In the genomic region with DNA sequence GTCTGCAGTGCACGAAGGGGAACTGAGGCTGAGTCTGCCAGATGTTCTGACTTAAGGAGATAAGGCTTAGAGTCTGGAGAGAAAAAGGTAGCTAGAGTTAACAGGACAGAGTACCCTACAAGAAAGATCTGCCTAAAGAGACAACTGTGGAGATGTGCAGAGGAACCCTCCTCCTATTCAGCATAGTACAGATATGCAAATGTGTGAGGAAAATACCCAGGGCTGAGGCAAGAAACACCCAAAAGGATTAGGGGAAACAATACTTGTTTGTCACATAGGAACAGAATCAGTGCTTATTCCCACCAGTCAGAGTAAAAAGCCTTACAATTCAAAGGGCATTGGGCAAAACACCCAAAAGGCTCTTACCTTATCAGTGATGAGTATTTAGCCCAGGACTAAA, we compare ENCODE assay signal across 1 cellular context.
TF ChIP-seq lines count a peak whose summit lies in the region.

No MANE protein-coding gene starts in this region.

TF ChIP-seq in WTC11, 78 proteins besides CTCF, POLR2A, EP300 and RAD21 (continued from another document):
- TF ChIP-seq, protein P1, sequence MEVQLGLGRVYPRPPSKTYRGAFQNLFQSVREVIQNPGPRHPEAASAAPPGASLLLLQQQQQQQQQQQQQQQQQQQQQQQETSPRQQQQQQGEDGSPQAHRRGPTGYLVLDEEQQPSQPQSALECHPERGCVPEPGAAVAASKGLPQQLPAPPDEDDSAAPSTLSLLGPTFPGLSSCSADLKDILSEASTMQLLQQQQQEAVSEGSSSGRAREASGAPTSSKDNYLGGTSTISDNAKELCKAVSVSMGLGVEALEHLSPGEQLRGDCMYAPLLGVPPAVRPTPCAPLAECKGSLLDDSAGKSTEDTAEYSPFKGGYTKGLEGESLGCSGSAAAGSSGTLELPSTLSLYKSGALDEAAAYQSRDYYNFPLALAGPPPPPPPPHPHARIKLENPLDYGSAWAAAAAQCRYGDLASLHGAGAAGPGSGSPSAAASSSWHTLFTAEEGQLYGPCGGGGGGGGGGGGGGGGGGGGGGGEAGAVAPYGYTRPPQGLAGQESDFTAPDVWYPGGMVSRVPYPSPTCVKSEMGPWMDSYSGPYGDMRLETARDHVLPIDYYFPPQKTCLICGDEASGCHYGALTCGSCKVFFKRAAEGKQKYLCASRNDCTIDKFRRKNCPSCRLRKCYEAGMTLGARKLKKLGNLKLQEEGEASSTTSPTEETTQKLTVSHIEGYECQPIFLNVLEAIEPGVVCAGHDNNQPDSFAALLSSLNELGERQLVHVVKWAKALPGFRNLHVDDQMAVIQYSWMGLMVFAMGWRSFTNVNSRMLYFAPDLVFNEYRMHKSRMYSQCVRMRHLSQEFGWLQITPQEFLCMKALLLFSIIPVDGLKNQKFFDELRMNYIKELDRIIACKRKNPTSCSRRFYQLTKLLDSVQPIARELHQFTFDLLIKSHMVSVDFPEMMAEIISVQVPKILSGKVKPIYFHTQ (CRISPR knock-in tag; IDR thresholded peaks at IDR 0.05): no peak
- TF ChIP-seq, protein P2, sequence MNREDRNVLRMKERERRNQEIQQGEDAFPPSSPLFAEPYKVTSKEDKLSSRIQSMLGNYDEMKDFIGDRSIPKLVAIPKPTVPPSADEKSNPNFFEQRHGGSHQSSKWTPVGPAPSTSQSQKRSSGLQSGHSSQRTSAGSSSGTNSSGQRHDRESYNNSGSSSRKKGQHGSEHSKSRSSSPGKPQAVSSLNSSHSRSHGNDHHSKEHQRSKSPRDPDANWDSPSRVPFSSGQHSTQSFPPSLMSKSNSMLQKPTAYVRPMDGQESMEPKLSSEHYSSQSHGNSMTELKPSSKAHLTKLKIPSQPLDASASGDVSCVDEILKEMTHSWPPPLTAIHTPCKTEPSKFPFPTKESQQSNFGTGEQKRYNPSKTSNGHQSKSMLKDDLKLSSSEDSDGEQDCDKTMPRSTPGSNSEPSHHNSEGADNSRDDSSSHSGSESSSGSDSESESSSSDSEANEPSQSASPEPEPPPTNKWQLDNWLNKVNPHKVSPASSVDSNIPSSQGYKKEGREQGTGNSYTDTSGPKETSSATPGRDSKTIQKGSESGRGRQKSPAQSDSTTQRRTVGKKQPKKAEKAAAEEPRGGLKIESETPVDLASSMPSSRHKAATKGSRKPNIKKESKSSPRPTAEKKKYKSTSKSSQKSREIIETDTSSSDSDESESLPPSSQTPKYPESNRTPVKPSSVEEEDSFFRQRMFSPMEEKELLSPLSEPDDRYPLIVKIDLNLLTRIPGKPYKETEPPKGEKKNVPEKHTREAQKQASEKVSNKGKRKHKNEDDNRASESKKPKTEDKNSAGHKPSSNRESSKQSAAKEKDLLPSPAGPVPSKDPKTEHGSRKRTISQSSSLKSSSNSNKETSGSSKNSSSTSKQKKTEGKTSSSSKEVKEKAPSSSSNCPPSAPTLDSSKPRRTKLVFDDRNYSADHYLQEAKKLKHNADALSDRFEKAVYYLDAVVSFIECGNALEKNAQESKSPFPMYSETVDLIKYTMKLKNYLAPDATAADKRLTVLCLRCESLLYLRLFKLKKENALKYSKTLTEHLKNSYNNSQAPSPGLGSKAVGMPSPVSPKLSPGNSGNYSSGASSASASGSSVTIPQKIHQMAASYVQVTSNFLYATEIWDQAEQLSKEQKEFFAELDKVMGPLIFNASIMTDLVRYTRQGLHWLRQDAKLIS (CRISPR knock-in tag; IDR thresholded peaks at IDR 0.05; ENCODE audit: borderline replicate concordance): no peak
- TF ChIP-seq, protein P3, sequence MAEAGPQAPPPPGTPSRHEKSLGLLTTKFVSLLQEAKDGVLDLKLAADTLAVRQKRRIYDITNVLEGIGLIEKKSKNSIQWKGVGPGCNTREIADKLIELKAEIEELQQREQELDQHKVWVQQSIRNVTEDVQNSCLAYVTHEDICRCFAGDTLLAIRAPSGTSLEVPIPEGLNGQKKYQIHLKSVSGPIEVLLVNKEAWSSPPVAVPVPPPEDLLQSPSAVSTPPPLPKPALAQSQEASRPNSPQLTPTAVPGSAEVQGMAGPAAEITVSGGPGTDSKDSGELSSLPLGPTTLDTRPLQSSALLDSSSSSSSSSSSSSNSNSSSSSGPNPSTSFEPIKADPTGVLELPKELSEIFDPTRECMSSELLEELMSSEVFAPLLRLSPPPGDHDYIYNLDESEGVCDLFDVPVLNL (CRISPR knock-in tag; IDR thresholded peaks at IDR 0.05; ENCODE audit: borderline replicate concordance, low read depth): no peak
- TF ChIP-seq SMAD4 (CRISPR knock-in tag; IDR thresholded peaks at IDR 0.05) (no peak), MXD4 (CRISPR knock-in tag; IDR thresholded peaks at IDR 0.05; ENCODE audit: borderline replicate concordance) (no peak)
- TF ChIP-seq, protein P4, sequence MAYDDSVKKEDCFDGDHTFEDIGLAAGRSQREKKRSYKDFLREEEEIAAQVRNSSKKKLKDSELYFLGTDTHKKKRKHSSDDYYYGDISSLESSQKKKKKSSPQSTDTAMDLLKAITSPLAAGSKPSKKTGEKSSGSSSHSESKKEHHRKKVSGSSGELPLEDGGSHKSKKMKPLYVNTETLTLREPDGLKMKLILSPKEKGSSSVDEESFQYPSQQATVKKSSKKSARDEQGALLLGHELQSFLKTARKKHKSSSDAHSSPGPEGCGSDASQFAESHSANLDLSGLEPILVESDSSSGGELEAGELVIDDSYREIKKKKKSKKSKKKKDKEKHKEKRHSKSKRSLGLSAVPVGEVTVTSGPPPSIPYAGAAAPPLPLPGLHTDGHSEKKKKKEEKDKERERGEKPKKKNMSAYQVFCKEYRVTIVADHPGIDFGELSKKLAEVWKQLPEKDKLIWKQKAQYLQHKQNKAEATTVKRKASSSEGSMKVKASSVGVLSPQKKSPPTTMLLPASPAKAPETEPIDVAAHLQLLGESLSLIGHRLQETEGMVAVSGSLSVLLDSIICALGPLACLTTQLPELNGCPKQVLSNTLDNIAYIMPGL (CRISPR knock-in tag; IDR thresholded peaks at IDR 0.05): no peak
- TF ChIP-seq, protein P5, sequence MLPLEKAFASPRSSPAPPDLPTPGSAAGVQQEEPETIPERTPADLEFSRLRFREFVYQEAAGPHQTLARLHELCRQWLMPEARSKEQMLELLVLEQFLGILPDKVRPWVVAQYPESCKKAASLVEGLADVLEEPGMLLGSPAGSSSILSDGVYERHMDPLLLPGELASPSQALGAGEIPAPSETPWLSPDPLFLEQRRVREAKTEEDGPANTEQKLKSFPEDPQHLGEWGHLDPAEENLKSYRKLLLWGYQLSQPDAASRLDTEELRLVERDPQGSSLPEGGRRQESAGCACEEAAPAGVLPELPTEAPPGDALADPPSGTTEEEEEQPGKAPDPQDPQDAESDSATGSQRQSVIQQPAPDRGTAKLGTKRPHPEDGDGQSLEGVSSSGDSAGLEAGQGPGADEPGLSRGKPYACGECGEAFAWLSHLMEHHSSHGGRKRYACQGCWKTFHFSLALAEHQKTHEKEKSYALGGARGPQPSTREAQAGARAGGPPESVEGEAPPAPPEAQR (CRISPR knock-in tag; IDR thresholded peaks at IDR 0.05): no peak
